In the genomic region with DNA sequence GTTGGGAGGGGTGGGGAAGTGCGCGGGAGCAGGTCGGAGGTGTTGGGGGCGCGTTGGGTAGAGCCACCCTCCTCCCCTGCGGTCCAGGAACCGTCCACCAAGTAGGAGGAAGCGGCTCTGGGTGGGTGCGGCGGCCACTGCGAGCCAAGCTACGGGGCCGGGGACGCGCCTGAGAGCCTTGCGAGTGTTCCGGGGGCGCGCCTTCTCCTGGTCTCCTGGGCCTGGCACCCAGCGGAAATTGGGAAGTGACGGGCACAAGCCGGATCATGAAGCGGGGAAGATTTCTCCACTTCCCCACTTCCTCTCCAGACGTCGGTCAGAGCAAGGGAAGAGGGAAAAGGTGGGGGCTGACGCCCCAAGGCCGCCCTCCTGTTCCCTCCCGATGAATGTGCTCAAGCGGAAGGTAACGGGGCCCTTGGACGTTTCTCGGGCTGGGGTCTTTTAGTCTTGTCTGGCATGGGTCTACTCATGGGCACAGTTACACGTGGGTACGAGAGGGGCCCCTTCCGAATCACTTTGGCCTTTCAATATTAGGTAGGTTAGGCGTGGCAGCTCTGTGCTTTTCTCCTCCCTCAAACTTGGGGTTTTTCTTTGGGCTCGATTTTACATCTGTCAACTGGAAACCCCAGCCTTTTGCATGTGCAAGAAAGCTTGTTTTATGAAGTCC, we compare ENCODE assay signal across 8 cellular contexts. TPM values are rescaled to one million over a fixed set of nuclear protein-coding genes. Genes with fewer than 3 reads are reported as not detected.
A peak's percentile ranks its signal among the peaks of the same experiment; 100 is the strongest.
DNase-seq lines count a peak whose midpoint lies in the region; ATAC-seq and TF ChIP-seq lines count a peak whose summit lies in the region.

No MANE protein-coding gene starts in this region.

- intact Hi-C loops in HCT116 (cut with micrococcal nuclease): no loop called here

- peaks cover 47 to 63% (median 54%) of the 10 kb centered on the region in 10 experiments for H3K4me1 ChIP-seq in BLaER1 treated with 17β-estradiol and CSF1 and Interleukin-3, amounts not matched to agents 10 nM and 100 nM
- H3K4me1 ChIP-seq in HCT116 (ENCODE audit: control insufficient read depth in 1 of 2, insufficient read depth in 2 of 2, low read length in 2 of 2) (peaks cover 6 to 45% of the 10 kb centered on the region in 2 experiments; a peak in 3 of 4 replicates), fibroblast of lung (ENCODE audit: control insufficient read depth, extremely low read depth, insufficient read depth, low read length) (no peaks in the 10 kb centered on the region)

- H3K27ac ChIP-seq in BLaER1 treated with 17β-estradiol and CSF1 and Interleukin-3, amounts not matched to agents 10 nM and 100 nM: peak overlapping the region; percentile 87 to 98 (median 94)
- H3K27ac ChIP-seq in HCT116 (ENCODE audit: low read depth, low read length) (peak overlapping the region; percentile 93), fibroblast of lung (ENCODE audit: insufficient read depth, low read length) (peak overlapping the region; percentile 97)

- H3K36me3 Mint-ChIP-seq in T-helper 2 cell treated with Interferon-gamma antibody and Interleukin-4, amounts not matched to agents 5 μg/mL and 100 μg/mL, for 36 hours (ENCODE audit: low read depth): peaks cover 55% of the 10 kb centered on the region
- H3K36me3 Mint-ChIP-seq in osteocyte (ENCODE audit: unreplicated experiment): peaks cover 3% of the 10 kb centered on the region

- CTCF ChIA-PET in HCT116 (lab: Charles Lee): interaction anchor here (1.0 to 1.1 kb wide), 2 partner anchors 21 to 61 kb away, joined by 4 read pairs; a partner anchor contains a TSS

- H2AFZ ChIP-seq in HCT116 (ENCODE audit: low read depth, low read length, poor library complexity, severe bottlenecking) (no peak overlapping the region), fibroblast of lung (ENCODE audit: low read length) (no peak overlapping the region)

- POLR2A ChIA-PET in HCT116 (lab: Charles Lee): interaction anchor here (1.2 to 2.1 kb wide), 4 partner anchors 10 to 61 kb away, joined by 3 to 36 read pairs (median 10); a partner anchor contains a TSS

- TF ChIP-seq RAD21 in HCT116 (IDR thresholded peaks at IDR 0.05; ENCODE audit: low read depth): no peak

- TF ChIP-seq CTCF in HCT116 (IDR thresholded peaks at IDR 0.05 in 2 of 3, conservative IDR thresholded peaks at IDR 0.05 in 1 of 3; ENCODE audit: borderline replicate concordance in 1 of 3, insufficient read depth in 1 of 3, low read depth in 2 of 3, low read length in 2 of 3) (no peak), fibroblast of lung (conservative IDR thresholded peaks at IDR 0.05 in 1 of 2, IDR thresholded peaks at IDR 0.05 in 1 of 2; ENCODE audit: low read depth in 1 of 2, low read length in 2 of 2) (no peak), osteocyte (IDR thresholded peaks at IDR 0.05) (no peak)

- peak overlapping the region; percentile 92 to 98 (median 96) for H3K9ac ChIP-seq in BLaER1 treated with 17β-estradiol and CSF1 and Interleukin-3, amounts not matched to agents 10 nM and 100 nM
- H3K9ac ChIP-seq in HCT116 (ENCODE audit: low read length) (peak overlapping the region; percentile 99), fibroblast of lung (ENCODE audit: insufficient read depth, low read length) (peak overlapping the region; percentile 96)

- H3K9me3 Mint-ChIP-seq in T-helper 2 cell treated with Interferon-gamma antibody and Interleukin-4, amounts not matched to agents 5 μg/mL and 100 μg/mL, for 36 hours: no peaks in the 10 kb centered on the region
- H3K9me3 Mint-ChIP-seq in osteocyte (ENCODE audit: unreplicated experiment): no peaks in the 10 kb centered on the region

- peak overlapping the region; percentile 99 for H3K4me3 Mint-ChIP-seq in T-helper 2 cell treated with Interferon-gamma antibody and Interleukin-4, amounts not matched to agents 5 μg/mL and 100 μg/mL, for 36 hours
- peak overlapping the region; percentile 94 for H3K4me3 Mint-ChIP-seq in osteocyte (ENCODE audit: unreplicated experiment)

- DNase-seq in HCT116 (ENCODE audit: low read depth, low spot score) (no peak), fibroblast of lung (ENCODE audit: low read depth in 2 of 2) (peak in 1 of 2 donors; percentile 62), osteocyte (ENCODE audit: extremely low spot score, unreplicated experiment) (peak; percentile 91), GOT3 (lab: John Stamatoyannopoulos, UW) (no peak), SW480 (ENCODE audit: low spot score) (no peak), NCI-H510A (lab: John Stamatoyannopoulos, UW) (no peak)
- DNase-seq in T-helper 2 cell treated with Interferon-gamma antibody and Interleukin-4, amounts not matched to agents 5 μg/mL and 100 μg/mL, for 36 hours (ENCODE audit: low spot score): no peak

- H3K27me3 ChIP-seq in BLaER1 treated with 17β-estradiol and CSF1 and Interleukin-3, amounts not matched to agents 10 nM and 100 nM: no peaks in the 10 kb centered on the region
- H3K27me3 ChIP-seq in HCT116 (ENCODE audit: insufficient read depth, low read length) (no peaks in the 10 kb centered on the region), fibroblast of lung (ENCODE audit: control insufficient read depth, insufficient read depth, low read length) (no peaks in the 10 kb centered on the region)

- H3K9me3 ChIP-seq in BLaER1 treated with 17β-estradiol and CSF1 and Interleukin-3, amounts not matched to agents 10 nM and 100 nM (replicated peaks in 1 of 11): no peaks in the 10 kb centered on the region
- H3K9me3 ChIP-seq in HCT116 (ENCODE audit: control insufficient read depth in 1 of 2, insufficient read depth in 1 of 2, low read depth in 1 of 2, low read length in 2 of 2) (no peaks in the 10 kb centered on the region), fibroblast of lung (ENCODE audit: control insufficient read depth, insufficient read depth, low read depth, low read length) (no peaks in the 10 kb centered on the region)

- H3K79me2 ChIP-seq in HCT116 (ENCODE audit: insufficient read depth, low read length) (peaks cover 67% of the 10 kb centered on the region), fibroblast of lung (ENCODE audit: control insufficient read depth, insufficient read depth, low read length) (peaks cover 57% of the 10 kb centered on the region)

- peaks cover 7 to 51% (median 45%) of the 10 kb centered on the region in 11 experiments; a peak in 20 of 22 replicates for H3K36me3 ChIP-seq in BLaER1 treated with 17β-estradiol and CSF1 and Interleukin-3, amounts not matched to agents 10 nM and 100 nM
- H3K36me3 ChIP-seq in HCT116 (ENCODE audit: control insufficient read depth in 1 of 2, insufficient read depth in 2 of 2, low read length in 2 of 2): peaks cover 19 to 34% of the 10 kb centered on the region in 2 experiments
- H3K36me3 ChIP-seq in fibroblast of lung (ENCODE audit: control insufficient read depth, insufficient read depth, low read length): no peaks in the 10 kb centered on the region

- no peaks in the 10 kb centered on the region for H3K27me3 Mint-ChIP-seq in T-helper 2 cell treated with Interferon-gamma antibody and Interleukin-4, amounts not matched to agents 5 μg/mL and 100 μg/mL, for 36 hours (ENCODE audit: low read depth)
- H3K27me3 Mint-ChIP-seq in osteocyte (ENCODE audit: unreplicated experiment): no peaks in the 10 kb centered on the region

- H3K9me2 ChIP-seq in HCT116 (ENCODE audit: insufficient read depth): no peaks in the 10 kb centered on the region

- peaks cover 52 to 58% (median 57%) of the 10 kb centered on the region in 11 experiments for H4K20me1 ChIP-seq in BLaER1 treated with 17β-estradiol and CSF1 and Interleukin-3, amounts not matched to agents 10 nM and 100 nM
- H4K20me1 ChIP-seq in HCT116 (ENCODE audit: insufficient read depth) (peaks cover 48% of the 10 kb centered on the region), fibroblast of lung (ENCODE audit: control insufficient read depth, extremely low read depth, insufficient read depth, low read length) (peaks cover 2% of the 10 kb centered on the region)

- H3K27ac Mint-ChIP-seq in T-helper 2 cell treated with Interferon-gamma antibody and Interleukin-4, amounts not matched to agents 5 μg/mL and 100 μg/mL, for 36 hours: peak overlapping the region; percentile 98
- H3K27ac Mint-ChIP-seq in osteocyte (ENCODE audit: unreplicated experiment): peak overlapping the region; percentile 99

- H3K4me1 Mint-ChIP-seq in T-helper 2 cell treated with Interferon-gamma antibody and Interleukin-4, amounts not matched to agents 5 μg/mL and 100 μg/mL, for 36 hours (ENCODE audit: low read depth): peaks cover 30% of the 10 kb centered on the region
- H3K4me1 Mint-ChIP-seq in osteocyte (ENCODE audit: unreplicated experiment): peaks cover 43% of the 10 kb centered on the region

- RAD21 ChIA-PET in HCT116 (lab: Charles Lee; ENCODE audit: low non-redundant PET in 1 of 2, low total read pairs in 2 of 2, uncharacterized antibody in 2 of 2, unreplicated experiment in 2 of 2): no interaction called here

- BruUV-seq in HCT116 (replicated peaks; lab: Mats Ljungman, UMichigan): no TSS peak

- no peak for TF ChIP-seq POLR2A in HCT116 (IDR thresholded peaks at IDR 0.05; ENCODE audit: borderline replicate concordance, extremely low read depth, insufficient read depth, insufficient read length)

- peak overlapping the region; percentile 90 to 100 (median 98) for H3K4me2 ChIP-seq in BLaER1 treated with 17β-estradiol and CSF1 and Interleukin-3, amounts not matched to agents 10 nM and 100 nM
- H3K4me2 ChIP-seq in HCT116 (ENCODE audit: low read length): peak overlapping the region; percentile 93
- peak overlapping the region; percentile 97 for H3K4me2 ChIP-seq in fibroblast of lung (ENCODE audit: extremely low read depth, insufficient read depth, low read length)

- no peak; the same call in 1 of the 2 replicates for ATAC-seq in HCT116

- peak overlapping the region; percentile 69 to 99 (median 90) for H3K4me3 ChIP-seq in BLaER1 treated with 17β-estradiol and CSF1 and Interleukin-3, amounts not matched to agents 10 nM and 100 nM
- H3K4me3 ChIP-seq in HCT116 (replicated peaks in 1 of 2; ENCODE audit: low read depth in 1 of 2, low read length in 2 of 2): peak overlapping the region; percentile 85 to 97
- H3K4me3 ChIP-seq in fibroblast of lung (replicated peaks in 1 of 4; ENCODE audit: control extremely low read depth in 1 of 4, insufficient read depth in 1 of 4, low read depth in 3 of 4, low read length in 4 of 4): peak overlapping the region; percentile 81 to 92 (median 86)

RNA-seq across cellular contexts. Expression of a gene that starts 0.9 kb away (rescaled TPM):
- 95.3 TPM for total RNA-seq in HCT116 (2021; ENCODE audit: unreplicated experiment)
- 27.4 and 31.3 TPM in 2 replicates for polyA plus RNA-seq in HCT116 (2012)
- total RNA-seq in fibroblast of lung: 14.1 and 27.6 TPM in 2 replicates
- 13.2 and 25.4 TPM in 2 replicates for polyA plus RNA-seq in fibroblast of lung
- 27.0 and 53.1 TPM in 2 replicates for polyA plus RNA-seq in fibroblast of lung (2012)
- 33.9 and 70.3 TPM in 2 replicates for polyA minus RNA-seq in fibroblast of lung (ENCODE audit: low replicate concordance)
- 59.2 and 62.6 TPM in 2 replicates for total RNA-seq in osteocyte

RNA-seq across cellular contexts. Expression of a gene that starts 21.2 kb away (rescaled TPM):
- total RNA-seq in HCT116 (2021; ENCODE audit: unreplicated experiment): 94.4 TPM
- polyA plus RNA-seq in HCT116 (2012): 101 and 106 TPM in 2 replicates
- 91.2 and 105 TPM in 2 replicates for total RNA-seq in fibroblast of lung
- polyA plus RNA-seq in fibroblast of lung: 161 and 193 TPM in 2 replicates
- 140 and 156 TPM in 2 replicates for polyA plus RNA-seq in fibroblast of lung (2012)
- 80.4 and 108 TPM in 2 replicates for polyA minus RNA-seq in fibroblast of lung (ENCODE audit: low replicate concordance)
- 158 and 167 TPM in 2 replicates for total RNA-seq in osteocyte

RNA-seq across cellular contexts. Expression of a gene that starts 24.3 kb away (rescaled TPM):
- 40.6 TPM for total RNA-seq in HCT116 (2021; ENCODE audit: unreplicated experiment)
- polyA plus RNA-seq in HCT116 (2012): 44.6 and 50.2 TPM in 2 replicates
- total RNA-seq in fibroblast of lung: 41.6 and 42.4 TPM in 2 replicates
- 16.9 and 22.5 TPM in 2 replicates for polyA plus RNA-seq in fibroblast of lung
- 32.1 and 32.6 TPM in 2 replicates for polyA plus RNA-seq in fibroblast of lung (2012)
- polyA minus RNA-seq in fibroblast of lung (ENCODE audit: low replicate concordance): 14.5 and 18.1 TPM in 2 replicates
- 42.1 and 46.8 TPM in 2 replicates for total RNA-seq in osteocyte

RNA-seq across cellular contexts. Expression of a gene that starts 24.4 kb away (rescaled TPM):
- total RNA-seq in HCT116 (2021; ENCODE audit: unreplicated experiment): 0.39 TPM
- 0.13 and 0.15 TPM in 2 replicates for polyA plus RNA-seq in HCT116 (2012)
- 0.26 and 0.33 TPM in 2 replicates for total RNA-seq in fibroblast of lung
- 0.11 and 0.15 TPM in 2 replicates for polyA plus RNA-seq in fibroblast of lung
- 0.21 and 0.24 TPM in 2 replicates for polyA plus RNA-seq in fibroblast of lung (2012)
- 0.43 TPM in 1 of 2 replicates, not detected in the other for polyA minus RNA-seq in fibroblast of lung (ENCODE audit: low replicate concordance)
- 0.19 and 0.39 TPM in 2 replicates for total RNA-seq in osteocyte

RNA-seq across cellular contexts. Expression of a gene that starts 48.9 kb away (rescaled TPM):
- total RNA-seq in HCT116 (2021; ENCODE audit: unreplicated experiment) (0.34 TPM), fibroblast of lung (26.6 and 55.0 TPM in 2 replicates), osteocyte (not detected in 2 replicates)
- not detected in 2 replicates for polyA plus RNA-seq in HCT116 (2012)
- polyA plus RNA-seq in fibroblast of lung: 8.6 and 17.1 TPM in 2 replicates
- 9.1 and 19.1 TPM in 2 replicates for polyA plus RNA-seq in fibroblast of lung (2012)
- polyA minus RNA-seq in fibroblast of lung (ENCODE audit: low replicate concordance): 1.3 and 18.1 TPM in 2 replicates
